8 cellular contexts compared by ENCODE assay signal in genomic region chr12:96434107-96434506, GRCh38. TPM values are rescaled to one million over a fixed set of nuclear protein-coding genes. Genes with fewer than 3 reads are reported as not detected.
DNase-seq lines count a peak whose midpoint lies in the region; ATAC-seq, FAIRE-seq and TF ChIP-seq lines count a peak whose summit lies in the region.

No MANE protein-coding gene starts in this region.

- H3K27me3 ChIP-seq in right lobe of liver (no peaks in the 10 kb centered on the region), HepG2 (ENCODE audit: control insufficient read depth in 1 of 2, insufficient read depth in 2 of 2, low read length in 2 of 2) (no peaks in the 10 kb centered on the region), lower lobe of right lung (ENCODE audit: low read depth) (no peaks in the 10 kb centered on the region), adrenal gland (no peaks in the 10 kb centered on the region)

- peak in 3 of 4 donors; percentile 35 to 56 (median 38) for ATAC-seq in right lobe of liver
- ATAC-seq in HepG2 = no peak
- ATAC-seq in lower lobe of right lung = peak; percentile 81 to 85

- no peak for TF ChIP-seq RAD21 in HepG2 (CRISPR knock-in tag; IDR thresholded peaks at IDR 0.05)

- H3K4me3 ChIP-seq in right lobe of liver (no peak overlapping the region), HepG2 (replicated peaks in 1 of 3; ENCODE audit: insufficient read depth in 1 of 3, low read depth in 2 of 3, low read length in 3 of 3) (no peak overlapping the region), lower lobe of right lung (no peak overlapping the region), adrenal gland (no peak overlapping the region)

- no peak for TF ChIP-seq EP300 in HepG2 (IDR thresholded peaks at IDR 0.05; ENCODE audit: low read depth in 2 of 2, low read length in 2 of 2)
- TF ChIP-seq EP300 in HepG2 (CRISPR knock-in tag; IDR thresholded peaks at IDR 0.05; ENCODE audit: borderline replicate concordance) = no peak

- no peak for TF ChIP-seq CTCF in right lobe of liver (IDR thresholded peaks at IDR 0.05)
- TF ChIP-seq CTCF in HepG2 (CRISPR knock-in tag; IDR thresholded peaks at IDR 0.05) = no peak
- TF ChIP-seq CTCF in lower lobe of right lung (IDR thresholded peaks at IDR 0.05) = no peak
- TF ChIP-seq CTCF in adrenal gland (IDR thresholded peaks at IDR 0.05) = no peak

- 41% methylated on average over 6 of the region's 6 CpGs for WGBS in right lobe of liver (ENCODE audit: insufficient coverage, low coverage, low lambda C conversion rate, missing lambda C conversion rate)
- WGBS in HepG2 (ENCODE audit: low lambda C conversion rate) = 6% methylated on average over 6 of the region's 6 CpGs
- 63 to 70% (median 66%) methylated on average over 6 of the region's 6 CpGs for WGBS in adrenal gland, 4 donors

- no peaks in the 10 kb centered on the region for H3K79me2 ChIP-seq in HepG2 (ENCODE audit: insufficient read depth, low read length)

- in situ Hi-C loops in HepG2 (cut with HindIII; ENCODE audit: extremely low pct_ligation_motif_present, low pct_unique_long_range_greater_than_20kb) = no loop called here

- no peaks in the 10 kb centered on the region for H3K4me1 ChIP-seq in right lobe of liver
- peaks cover 22% of the 10 kb centered on the region for H3K4me1 ChIP-seq in HepG2 (ENCODE audit: insufficient read depth, low read length)
- H3K4me1 ChIP-seq in lower lobe of right lung = no peaks in the 10 kb centered on the region
- H3K4me1 ChIP-seq in adrenal gland (replicated peaks in 1 of 2) = no peaks in the 10 kb centered on the region

- no TSS peak for BruUV-seq in HepG2 (replicated peaks; lab: Mats Ljungman, UMichigan)

- no peak for DNase-seq in right lobe of liver
- DNase-seq in HepG2 (ENCODE audit: low spot score) = no peak
- DNase-seq in M059J (ENCODE audit: low read depth) = peak; percentile 96
- DNase-seq in activated T-cell treated with anti-CD3 and anti-CD28 coated beads for 24 hours (ENCODE audit: low read depth) = peak; percentile 52
- DNase-seq in lower lobe of right lung = no peak
- no peak for DNase-seq in NCI-H748 (lab: John Stamatoyannopoulos, UW; ENCODE audit: unreplicated experiment)
- no peak for DNase-seq in DMS 273 (lab: John Stamatoyannopoulos, UW; ENCODE audit: unreplicated experiment)
- no peak for DNase-seq in adrenal gland

- H3K9ac ChIP-seq in HepG2 (ENCODE audit: insufficient read depth, low read depth, low read length) = no peak overlapping the region

- intact Hi-C loops in right lobe of liver (cut with DNase I) (no loop called here), HepG2 (cut with micrococcal nuclease; ENCODE audit: unreplicated experiment) (no loop called here), lower lobe of right lung (cut with DNase I) (no loop called here), adrenal gland (cut with DNase I) (no loop called here)

- no peak overlapping the region for H2AFZ ChIP-seq in HepG2 (ENCODE audit: low read length)

- TF ChIP-seq POLR2A in right lobe of liver (IDR thresholded peaks at IDR 0.05) (no peak), HepG2 (IDR thresholded peaks at IDR 0.05; ENCODE audit: insufficient read depth in 1 of 2, low read depth in 2 of 2, low read length in 2 of 2) (no peak), adrenal gland (IDR thresholded peaks at IDR 0.05) (no peak)

- H4K20me1 ChIP-seq in HepG2 (ENCODE audit: insufficient read depth, low read length) = no peaks in the 10 kb centered on the region

- CTCF ChIA-PET in HepG2 (lab: Yijun Ruan, JAX; ENCODE audit: low intra/inter-chr PET ratio, low total read pairs) = no interaction called here

- H3K9me3 ChIP-seq in right lobe of liver (no peaks in the 10 kb centered on the region), HepG2 (ENCODE audit: low read length) (no peaks in the 10 kb centered on the region), lower lobe of right lung (no peaks in the 10 kb centered on the region), adrenal gland (replicated peaks in 1 of 3) (no peaks in the 10 kb centered on the region)

- H3K4me2 ChIP-seq in HepG2 (ENCODE audit: low read depth, low read length) = no peak overlapping the region

- no peak for FAIRE-seq in HepG2 (lab: Jason Lieb, UNC)

- H3K36me3 ChIP-seq in right lobe of liver (no peaks in the 10 kb centered on the region), HepG2 (replicated peaks in 1 of 2; ENCODE audit: control insufficient read depth in 1 of 2, insufficient read depth in 2 of 2, low read length in 2 of 2) (no peaks in the 10 kb centered on the region), lower lobe of right lung (no peaks in the 10 kb centered on the region), adrenal gland (replicated peaks in 1 of 2) (no peaks in the 10 kb centered on the region)

- H3K27ac ChIP-seq in right lobe of liver (no peak overlapping the region), HepG2 (ENCODE audit: extremely low read length, insufficient read depth, low read length) (no peak overlapping the region), lower lobe of right lung (no peak overlapping the region), adrenal gland (no peak overlapping the region)

- POLR2A ChIA-PET in HepG2 (lab: Yijun Ruan, JAX) = no interaction called here

TF ChIP-seq in HepG2, 621 proteins besides CTCF, POLR2A, EP300 and RAD21 (continues in another document):
- TF ChIP-seq ZNF775 (CRISPR knock-in tag; IDR thresholded peaks at IDR 0.05; ENCODE audit: borderline replicate concordance) (no peak), KLF16 (CRISPR knock-in tag; IDR thresholded peaks at IDR 0.05) (no peak), ZFP36 (IDR thresholded peaks at IDR 0.05; ENCODE audit: borderline replicate concordance, low read depth, low read length, partially characterized antibody) (no peak)

RNA-seq across cellular contexts. Expression of gene CDK17, which starts 33.9 kb away (rescaled TPM):
- total RNA-seq in right lobe of liver (10 to 100 TPM in 5 of 6 experiments, 1 to 10 TPM in 1; 8.9 to 16.1 (median 13.7) TPM), HepG2 (2016; rRNA removed; fragmentation: Illumina TruSeq; extraction: Trizol) (20.1 and 22.3 TPM in 2 replicates), lower lobe of right lung (41.7 TPM), adrenal gland (10 to 100 TPM; 10.3 to 52.6 (median 21.7) TPM)
- 12.4 and 17.6 TPM in 2 replicates for total RNA-seq in HepG2 (2016; cell fraction: cytosol; rRNA removed; fragmentation: Illumina TruSeq; extraction: Trizol; ENCODE audit: low read depth)
- 21.4 and 21.8 TPM in 2 replicates for total RNA-seq in HepG2 (2016; cell fraction: insoluble cytoplasmic fraction; rRNA removed; fragmentation: Illumina TruSeq; extraction: Trizol)
- total RNA-seq in HepG2 (2016; cell fraction: membrane; rRNA removed; fragmentation: Illumina TruSeq; extraction: Trizol) = 6.8 and 8.7 TPM in 2 replicates
- 33.8 and 35.2 TPM in 2 replicates for total RNA-seq in HepG2 (2016; cell fraction: nucleus; rRNA removed; fragmentation: Illumina TruSeq; extraction: Trizol)
- polyA plus RNA-seq in HepG2 (2011; rRNA removed) (7.6 and 9.9 TPM in 2 replicates), adrenal gland (10 to 100 TPM in 1 of 3 donors, 1 to 10 TPM in 2; 8.0 to 13.9 (median 9.8) TPM)
- 3.7 and 6.4 TPM in 2 replicates for polyA plus RNA-seq in HepG2 (2011; cell fraction: cytosol; rRNA removed)
- 8.2 and 10.0 TPM in 2 replicates for polyA plus RNA-seq in HepG2 (2011; cell fraction: nucleus; rRNA removed)
- 9.6 and 11.9 TPM in 2 replicates for polyA plus RNA-seq in HepG2 (2012)
- 0.41 and 0.44 TPM in 2 replicates for polyA plus RNA-seq in HepG2 (2016; cell fraction: cytosol; fragmentation: Illumina TruSeq; extraction: Trizol; ENCODE audit: low read depth)
- 13.7 and 14.3 TPM in 2 replicates for polyA plus RNA-seq in HepG2 (2016; cell fraction: insoluble cytoplasmic fraction; fragmentation: Illumina TruSeq; extraction: Trizol; ENCODE audit: low read depth)
- polyA plus RNA-seq in HepG2 (2016; cell fraction: membrane; fragmentation: Illumina TruSeq; extraction: Trizol; ENCODE audit: low read depth) = 1.9 and 2.1 TPM in 2 replicates
- 9.6 and 12.3 TPM in 2 replicates for polyA plus RNA-seq in HepG2 (2016; cell fraction: nucleus; fragmentation: Illumina TruSeq; extraction: Trizol; ENCODE audit: insufficient read depth, low read depth)
- polyA minus RNA-seq in HepG2 (2011; rRNA and poly(A)+ RNA removed; ENCODE audit: low replicate concordance) = 36.0 and 45.8 TPM in 2 replicates
- polyA minus RNA-seq in HepG2 (2011; cell fraction: cytosol; rRNA and poly(A)+ RNA removed) = 25.9 and 29.8 TPM in 2 replicates
- polyA minus RNA-seq in HepG2 (2011; cell fraction: nucleus; rRNA and poly(A)+ RNA removed) = 152 and 172 TPM in 2 replicates
- total RNA-seq in M059J (2014; rRNA removed; shearing (Covaris generic)) = 19.1 and 25.8 TPM in 2 replicates

RNA-seq across cellular contexts. Expression of gene CFAP54, which starts 55.3 kb away (rescaled TPM):
- total RNA-seq in right lobe of liver (under 1 TPM; 0.09 to 0.34 (median 0.13) TPM), HepG2 (2016; rRNA removed; fragmentation: Illumina TruSeq; extraction: Trizol) (not detected in 2 replicates), lower lobe of right lung (7.9 TPM), adrenal gland (under 1 TPM in 6 of 8 donors, not detected in 2; 0.13 to 0.53 (median 0.40) TPM)
- not detected in 2 replicates for total RNA-seq in HepG2 (2016; cell fraction: cytosol; rRNA removed; fragmentation: Illumina TruSeq; extraction: Trizol; ENCODE audit: low read depth)
- not detected in 2 replicates for total RNA-seq in HepG2 (2016; cell fraction: insoluble cytoplasmic fraction; rRNA removed; fragmentation: Illumina TruSeq; extraction: Trizol)
- not detected in 2 replicates for total RNA-seq in HepG2 (2016; cell fraction: membrane; rRNA removed; fragmentation: Illumina TruSeq; extraction: Trizol)
- not detected in 2 replicates for total RNA-seq in HepG2 (2016; cell fraction: nucleus; rRNA removed; fragmentation: Illumina TruSeq; extraction: Trizol)
- polyA plus RNA-seq in HepG2 (2011; rRNA removed) (not detected in 2 replicates), adrenal gland (under 1 TPM; 0.08 to 0.27 (median 0.13) TPM)
- not detected in 2 replicates for polyA plus RNA-seq in HepG2 (2011; cell fraction: cytosol; rRNA removed)
- polyA plus RNA-seq in HepG2 (2011; cell fraction: nucleus; rRNA removed) = not detected in 2 replicates
- not detected in 2 replicates for polyA plus RNA-seq in HepG2 (2012)
- not detected in 2 replicates for polyA plus RNA-seq in HepG2 (2016; cell fraction: cytosol; fragmentation: Illumina TruSeq; extraction: Trizol; ENCODE audit: low read depth)
- polyA plus RNA-seq in HepG2 (2016; cell fraction: insoluble cytoplasmic fraction; fragmentation: Illumina TruSeq; extraction: Trizol; ENCODE audit: low read depth) = not detected in 2 replicates
- not detected in 2 replicates for polyA plus RNA-seq in HepG2 (2016; cell fraction: membrane; fragmentation: Illumina TruSeq; extraction: Trizol; ENCODE audit: low read depth)
- not detected in 2 replicates for polyA plus RNA-seq in HepG2 (2016; cell fraction: nucleus; fragmentation: Illumina TruSeq; extraction: Trizol; ENCODE audit: insufficient read depth, low read depth)
- 0.16 TPM in 1 of 2 replicates, not detected in the other for polyA minus RNA-seq in HepG2 (2011; rRNA and poly(A)+ RNA removed; ENCODE audit: low replicate concordance)
- not detected in 2 replicates for polyA minus RNA-seq in HepG2 (2011; cell fraction: cytosol; rRNA and poly(A)+ RNA removed)
- polyA minus RNA-seq in HepG2 (2011; cell fraction: nucleus; rRNA and poly(A)+ RNA removed) = not detected in 2 replicates
- 0.57 and 1.8 TPM in 2 replicates for total RNA-seq in M059J (2014; rRNA removed; shearing (Covaris generic))

Comparison
In these comparisons a context has a peak if more than half of its experiments do, and no peak if none do; other contexts are left out.
1. DNase-seq: peak in M059J (single experiment) and activated T-cell treated with anti-CD3 and anti-CD28 coated beads for 24 hours (single experiment); none in right lobe of liver (0 of 3), HepG2 (single experiment), lower lobe of right lung (single experiment), NCI-H748 (single experiment), DMS 273 (single experiment) and adrenal gland (0 of 7).